Comparison of ENCODE assay signal across 25 cellular contexts in the genomic region with DNA sequence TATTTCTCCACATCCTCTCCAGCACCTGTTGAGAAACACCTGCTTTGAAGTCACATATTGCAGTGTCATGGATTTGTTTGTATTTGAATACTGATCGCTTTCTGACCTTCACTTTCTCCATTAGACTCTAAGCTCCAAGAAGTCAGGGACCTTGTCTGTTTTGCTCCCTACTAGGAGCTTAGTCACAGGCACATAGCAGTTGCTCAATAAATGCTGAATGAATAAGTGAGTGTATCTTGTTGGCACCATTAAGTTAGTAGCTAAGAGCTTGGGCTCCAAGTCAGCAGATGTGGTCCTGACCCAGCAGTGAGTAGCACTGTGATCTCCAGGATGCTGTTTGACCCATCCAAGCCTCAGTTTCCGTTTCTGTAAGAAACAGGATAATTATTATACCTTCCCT.
"Had no signal": no experiment of that assay in that cellular context is flagged by ENCODE, and none has a peak within 500 bp of the region (broad histone marks: within the 10 kb centered on the region; RNA-seq: fewer than 3 reads in every experiment).

No MANE protein-coding gene starts in this region.

- DNase-seq: activated CD4-positive, alpha-beta T cell treated with anti-CD3 and anti-CD28 coated beads, Interleukin-2, amount 10 ng/mL, durations not matched to agents 24 days and 14 days; activated CD4-positive, alpha-beta T cell treated with anti-CD3 and anti-CD28 coated beads, Interleukin-2, amount 50 U/mL, for 4 hours; activated CD8-positive, alpha-beta T cell treated with anti-CD3 and anti-CD28 coated beads for 36 hours; activated gamma-delta T cell; activated naive CD4-positive, alpha-beta T cell treated with Interleukin-2 at 50 U/mL for 16 hours; activated naive CD8-positive, alpha-beta T cell treated with anti-CD3 and anti-CD28 coated beads, Interleukin-2, amount 10 ng/mL, durations not matched to agents 7 days and 5 days; activated T-cell treated with anti-CD3 and anti-CD28 coated beads, Interleukin-2, amount 50 U/mL, for 1 hour; activated T-cell treated with anti-CD3 and anti-CD28 coated beads, Interleukin-2, amount 50 U/mL, for 72 hours; caudate nucleus; Karpas-422; NCI-H1092; NCI-H1436 treated with DMSO at 0.1 percent for 48 hours; NCI-H1694 treated with DMSO at 0.1 percent for 48 hours; NCI-H2029; NCI-H345; NCI-H524 treated with DMSO at 0.1 percent for 48 hours; PC-3; Peyer's patch; RPMI8226; SHP77 treated with DMSO at 0.1 percent for 48 hours; SK-N-SH had no signal

- H3K4me1 ChIP-seq: SJSA1 had no signal

- H3K27me3 ChIP-seq: Peyer's patch, SJSA1 had no signal

- H3K9ac ChIP-seq: SK-N-SH had no signal

- H3K4me2 ChIP-seq: SK-N-SH had no signal

- H3K27ac ChIP-seq: Peyer's patch, SJSA1 had no signal

- FAIRE-seq: bronchial epithelial cell, TTC549 had no signal

- ATAC-seq: activated CD8-positive, alpha-beta T cell treated with anti-CD3 and anti-CD28 coated beads for 36 hours; activated T-cell treated with anti-CD3 and anti-CD28 coated beads, Interleukin-2, amount 50 U/mL, for 72 hours; activated T-helper 17 cell treated with anti-CD3 and anti-CD28 coated beads, Interleukin-2, amount 50 U/mL, for 72 hours; PC-3 had no signal

- H3K4me3 ChIP-seq: Peyer's patch, SJSA1 had no signal

- H3K9me3 ChIP-seq: Peyer's patch, SJSA1, SK-N-SH had no signal
